ENCODE assay signal across 8 cellular contexts in genomic region chr17:81871387-81872120, GRCh38. TPM values are rescaled to one million over a fixed set of nuclear protein-coding genes. Genes with fewer than 3 reads are reported as not detected.
DNase-seq lines count a peak whose midpoint lies in the region; ATAC-seq and TF ChIP-seq lines count a peak whose summit lies in the region.

No MANE protein-coding gene starts in this region.

- H3K4me1 ChIP-seq in duodenal mucosa (ENCODE audit: control insufficient read depth in 1 of 2, insufficient read depth in 2 of 2, low read length in 2 of 2) (peaks cover 36 to 43% of the 10 kb centered on the region in 2 donors), lower lobe of right lung (peaks cover 53% of the 10 kb centered on the region)

- no peaks in the 10 kb centered on the region for H3K27me3 Mint-ChIP-seq in activated CD4-positive, alpha-beta memory T cell treated with anti-CD3 and anti-CD28 coated beads for 36 hours

- H3K9me3 ChIP-seq in duodenal mucosa (ENCODE audit: control insufficient read depth in 1 of 2, low read length in 2 of 2) (no peaks in the 10 kb centered on the region), lower lobe of right lung (no peaks in the 10 kb centered on the region)

- H3K27ac ChIP-seq in duodenal mucosa (ENCODE audit: low read depth, low read length): peak overlapping the region; percentile 93
- peak overlapping the region; percentile 97 for H3K27ac ChIP-seq in lower lobe of right lung

- H3K36me3 ChIP-seq in duodenal mucosa (ENCODE audit: control insufficient read depth in 1 of 2, insufficient read depth in 2 of 2, low read length in 2 of 2): peaks cover 14 to 20% of the 10 kb centered on the region in 2 donors
- peaks cover 34% of the 10 kb centered on the region for H3K36me3 ChIP-seq in lower lobe of right lung

- CTCF ChIA-PET in activated CD4-positive, alpha-beta memory T cell treated with anti-CD3 and anti-CD28 coated beads for 36 hours (lab: Charles Lee): interaction anchor here (1.3 kb wide), 1 partner anchor 188 kb away, joined by 3 read pairs; the partner anchor contains the start of genes ARL16 and HGS

- peaks cover 46% of the 10 kb centered on the region for H3K4me1 Mint-ChIP-seq in activated CD4-positive, alpha-beta memory T cell treated with anti-CD3 and anti-CD28 coated beads for 36 hours (ENCODE audit: low read depth)

- H3K36me3 Mint-ChIP-seq in activated CD4-positive, alpha-beta memory T cell treated with anti-CD3 and anti-CD28 coated beads for 36 hours: peaks cover 37% of the 10 kb centered on the region

- peak overlapping the region; percentile 82 to 95 for H3K9ac ChIP-seq in duodenal mucosa (ENCODE audit: low read depth in 1 of 2, low read length in 2 of 2)

- H3K4me3 ChIP-seq in duodenal mucosa (ENCODE audit: low read depth in 1 of 2, low read length in 2 of 2) (peak overlapping the region; percentile 87 to 94), lower lobe of right lung (peak overlapping the region; percentile 72)

- ATAC-seq in HG03103 (IDR thresholded peaks at IDR 0.05; ENCODE audit: low read depth, unreplicated experiment) (peak; percentile 44), lower lobe of right lung (peak; percentile 58 to 82)

- peak overlapping the region; percentile 94 for H3K27ac Mint-ChIP-seq in activated CD4-positive, alpha-beta memory T cell treated with anti-CD3 and anti-CD28 coated beads for 36 hours

- DNase-seq in NCI-H82 (lab: John Stamatoyannopoulos, UW) (peak; percentile 93), NCI-H82 treated with DMSO at 0.1 percent for 48 hours (lab: John Stamatoyannopoulos, UW; ENCODE audit: unreplicated experiment) (no peak), NCI-H69 (lab: John Stamatoyannopoulos, UW) (peak; percentile 95), lower lobe of right lung (peak; percentile 96)
- DNase-seq in activated CD4-positive, alpha-beta memory T cell treated with anti-CD3 and anti-CD28 coated beads for 36 hours: peak; percentile 96
- peak; percentile 90 to 96 (median 93) for DNase-seq in stimulated activated CD4-positive, alpha-beta T cell treated with anti-CD3 and anti-CD28 coated beads, TNF-alpha, amount 100 ng/mL, for 24 hours (ENCODE audit: low read depth in 3 of 3)

- POLR2A ChIA-PET in activated CD4-positive, alpha-beta memory T cell treated with anti-CD3 and anti-CD28 coated beads for 36 hours (lab: Charles Lee): interaction anchor here (0.7 to 3.1 kb wide), 7 partner anchors 8 to 55 kb away, joined by 3 to 21 read pairs (median 6); partner anchors contain the start of genes ALYREF, ANAPC11 and P4HB

- intact Hi-C loops in activated CD4-positive, alpha-beta memory T cell treated with anti-CD3 and anti-CD28 coated beads for 36 hours (cut with micrococcal nuclease): loop anchor here (1.0 to 5.0 kb wide), 7 partner anchors 11 to 226 kb away; partner anchors contain the start of genes ALYREF, ANAPC11, ASPSCR1 and FASN
- intact Hi-C loops in lower lobe of right lung (cut with DNase I): no loop called here

- TF ChIP-seq CTCF in lower lobe of right lung (IDR thresholded peaks at IDR 0.05): peak; percentile 43

- H3K27me3 ChIP-seq in duodenal mucosa (ENCODE audit: control insufficient read depth in 1 of 2, insufficient read depth in 2 of 2, low read length in 2 of 2) (no peaks in the 10 kb centered on the region), lower lobe of right lung (ENCODE audit: low read depth) (no peaks in the 10 kb centered on the region)

- H3K4me3 Mint-ChIP-seq in activated CD4-positive, alpha-beta memory T cell treated with anti-CD3 and anti-CD28 coated beads for 36 hours: peak overlapping the region; percentile 85

- no peaks in the 10 kb centered on the region for H3K9me3 Mint-ChIP-seq in activated CD4-positive, alpha-beta memory T cell treated with anti-CD3 and anti-CD28 coated beads for 36 hours

RNA-seq across cellular contexts. Expression of gene ARHGDIA, which starts 0.4 kb away (rescaled TPM):
- 100 to 1,000 TPM; 526 to 531 TPM for total RNA-seq in activated CD4-positive, alpha-beta memory T cell treated with anti-CD3 and anti-CD28 coated beads for 36 hours
- total RNA-seq in lower lobe of right lung: 331 TPM

RNA-seq across cellular contexts. Expression of gene P4HB, which starts 11.2 kb away (rescaled TPM):
- total RNA-seq in activated CD4-positive, alpha-beta memory T cell treated with anti-CD3 and anti-CD28 coated beads for 36 hours: 100 to 1,000 TPM; 358 to 367 TPM
- total RNA-seq in lower lobe of right lung: 432 TPM

RNA-seq across cellular contexts. Expression of gene ALYREF, which starts 19.8 kb away (rescaled TPM):
- 100 to 1,000 TPM; 208 to 210 TPM for total RNA-seq in activated CD4-positive, alpha-beta memory T cell treated with anti-CD3 and anti-CD28 coated beads for 36 hours
- 42.7 TPM for total RNA-seq in lower lobe of right lung

RNA-seq across cellular contexts. Expression of gene ANAPC11, which starts 20.0 kb away (rescaled TPM):
- 100 to 1,000 TPM; 172 to 173 TPM for total RNA-seq in activated CD4-positive, alpha-beta memory T cell treated with anti-CD3 and anti-CD28 coated beads for 36 hours
- total RNA-seq in lower lobe of right lung: 81.9 TPM

RNA-seq across cellular contexts. Expression of gene NPB, which starts 30.5 kb away (rescaled TPM):
- total RNA-seq in activated CD4-positive, alpha-beta memory T cell treated with anti-CD3 and anti-CD28 coated beads for 36 hours: not detected
- 0.71 TPM for total RNA-seq in lower lobe of right lung
